In the genomic region with DNA sequence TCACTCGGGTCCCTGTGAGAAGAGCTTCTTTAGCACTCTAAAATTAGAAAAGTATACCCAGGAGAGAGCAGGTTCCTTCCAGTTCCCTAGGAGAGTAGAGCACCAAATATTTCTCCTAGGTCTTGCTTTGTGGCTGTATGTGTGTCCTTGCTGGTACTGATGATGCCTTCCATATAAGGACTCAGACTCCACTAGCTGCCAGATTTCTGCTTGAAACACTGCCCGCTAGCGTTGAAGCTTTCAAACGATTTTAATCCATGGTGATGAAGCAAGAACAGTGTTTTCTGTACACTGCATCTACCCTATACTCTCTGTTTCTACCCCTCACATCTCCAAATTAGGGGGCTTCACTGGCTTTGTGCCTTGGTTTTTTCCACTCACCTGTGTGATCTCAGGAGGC, we compare ENCODE assay signal across 1 cellular context.
TF ChIP-seq lines count a peak whose summit lies in the region.

No MANE protein-coding gene starts in this region.

TF ChIP-seq in HepG2, 621 proteins besides CTCF, POLR2A, EP300 and RAD21 (continued from another document):
- TF ChIP-seq CEBPG (CRISPR knock-in tag; IDR thresholded peaks at IDR 0.05) (peak; percentile 38; the same call in 1 of the 2 replicates), SMARCE1 (IDR thresholded peaks at IDR 0.05; ENCODE audit: borderline replicate concordance) (no peak)
